9 cellular contexts compared by ENCODE assay signal in genomic region chr6:170459451-170459850, GRCh38.
DNase-seq lines count a peak whose midpoint lies in the region; ATAC-seq and TF ChIP-seq lines count a peak whose summit lies in the region.
"Had no signal": no experiment of that assay in that cellular context is flagged by ENCODE, and none has a peak within 500 bp of the region (broad histone marks: within the 10 kb centered on the region; RNA-seq: fewer than 3 reads in every experiment).

No MANE protein-coding gene starts in this region.

- TF ChIP-seq CTCF in BE2C (IDR thresholded peaks at IDR 0.05; ENCODE audit: low read depth, low read length), result no peak

- POLR2A ChIA-PET in naive thymus-derived CD4-positive, alpha-beta T cell (lab: Charles Lee), result no interaction called here

- H3K4me1 ChIP-seq in CD4-positive, CD25-positive, alpha-beta regulatory T cell (ENCODE audit: control insufficient read depth, insufficient read depth, low read length, poor library complexity, severe bottlenecking), result peaks cover 4% of the 10 kb centered on the region
- H3K4me1 ChIP-seq in naive thymus-derived CD4-positive, alpha-beta T cell (ENCODE audit: control insufficient read depth in 2 of 2, insufficient read depth in 2 of 2, low read length in 2 of 2), result peaks cover 0 to 13% of the 10 kb centered on the region in 2 donors
- no peaks in the 10 kb centered on the region for H3K4me1 ChIP-seq in BE2C
- H3K4me1 ChIP-seq: foreskin keratinocyte had no signal

- no peaks in the 10 kb centered on the region for H3K36me3 Mint-ChIP-seq in CD4-positive, CD25-positive, alpha-beta regulatory T cell
- no peaks in the 10 kb centered on the region for H3K36me3 Mint-ChIP-seq in activated naive CD4-positive, alpha-beta T cell treated with anti-CD3 and anti-CD28 coated beads, Interleukin-2, amount 10 ng/mL, durations not matched to agents 7 days and 5 days
- H3K36me3 Mint-ChIP-seq in naive thymus-derived CD4-positive, alpha-beta T cell, result no peaks in the 10 kb centered on the region

- H3K36me3 ChIP-seq in CD4-positive, CD25-positive, alpha-beta regulatory T cell (ENCODE audit: control insufficient read depth, insufficient read depth, low read length), result no peaks in the 10 kb centered on the region
- no peaks in the 10 kb centered on the region for H3K36me3 ChIP-seq in naive thymus-derived CD4-positive, alpha-beta T cell (ENCODE audit: control insufficient read depth in 2 of 3, insufficient read depth in 3 of 3, low read length in 3 of 3)
- H3K36me3 ChIP-seq in BE2C, result no peaks in the 10 kb centered on the region

- H3K4me3 Mint-ChIP-seq in CD4-positive, CD25-positive, alpha-beta regulatory T cell, result peak overlapping the region in 2 of 4 donors; percentile 43 to 64
- no peak overlapping the region for H3K4me3 Mint-ChIP-seq in activated naive CD4-positive, alpha-beta T cell treated with anti-CD3 and anti-CD28 coated beads, Interleukin-2, amount 10 ng/mL, durations not matched to agents 7 days and 5 days
- H3K4me3 Mint-ChIP-seq in naive thymus-derived CD4-positive, alpha-beta T cell, result peak overlapping the region; percentile 27 to 73 (median 61)

- H3K4me3 ChIP-seq in CD4-positive, CD25-positive, alpha-beta regulatory T cell (ENCODE audit: low read depth, low read length), result no peak overlapping the region
- no peak overlapping the region for H3K4me3 ChIP-seq in naive thymus-derived CD4-positive, alpha-beta T cell (ENCODE audit: low read length)
- no peak overlapping the region for H3K4me3 ChIP-seq in BE2C (ENCODE audit: low read depth, low read length)

- no peaks in the 10 kb centered on the region for H3K9me3 ChIP-seq in CD4-positive, CD25-positive, alpha-beta regulatory T cell (ENCODE audit: control insufficient read depth in 2 of 2, low read length in 2 of 2)
- no peaks in the 10 kb centered on the region for H3K9me3 ChIP-seq in naive thymus-derived CD4-positive, alpha-beta T cell (ENCODE audit: control insufficient read depth in 2 of 3, low read length in 3 of 3)
- H3K9me3 ChIP-seq in BE2C, result no peaks in the 10 kb centered on the region

- H3K27me3 Mint-ChIP-seq in CD4-positive, CD25-positive, alpha-beta regulatory T cell, result no peaks in the 10 kb centered on the region
- H3K27me3 Mint-ChIP-seq in activated naive CD4-positive, alpha-beta T cell treated with anti-CD3 and anti-CD28 coated beads, Interleukin-2, amount 10 ng/mL, durations not matched to agents 7 days and 5 days, result peaks cover 21% of the 10 kb centered on the region
- peaks cover 0 to 17% (median 8%) of the 10 kb centered on the region in 5 donors for H3K27me3 Mint-ChIP-seq in naive thymus-derived CD4-positive, alpha-beta T cell

- peaks cover 0 to 8% (median 2%) of the 10 kb centered on the region in 4 donors for H3K4me1 Mint-ChIP-seq in CD4-positive, CD25-positive, alpha-beta regulatory T cell
- H3K4me1 Mint-ChIP-seq in activated naive CD4-positive, alpha-beta T cell treated with anti-CD3 and anti-CD28 coated beads, Interleukin-2, amount 10 ng/mL, durations not matched to agents 7 days and 5 days, result peaks cover 10% of the 10 kb centered on the region
- H3K4me1 Mint-ChIP-seq in naive thymus-derived CD4-positive, alpha-beta T cell, result peaks cover 4 to 33% (median 8%) of the 10 kb centered on the region in 7 donors

- peak overlapping the region in 1 of 3 donors; percentile 66 for H3K27ac Mint-ChIP-seq in CD4-positive, CD25-positive, alpha-beta regulatory T cell
- no peak overlapping the region for H3K27ac Mint-ChIP-seq in activated naive CD4-positive, alpha-beta T cell treated with anti-CD3 and anti-CD28 coated beads, Interleukin-2, amount 10 ng/mL, durations not matched to agents 7 days and 5 days
- no peak overlapping the region for H3K27ac Mint-ChIP-seq in naive thymus-derived CD4-positive, alpha-beta T cell

- CTCF ChIA-PET in activated naive CD4-positive, alpha-beta T cell treated with anti-CD3 and anti-CD28 coated beads, Interleukin-2, amount 10 ng/mL, durations not matched to agents 7 days and 5 days (lab: Charles Lee), result no interaction called here
- CTCF ChIA-PET in naive thymus-derived CD4-positive, alpha-beta T cell (lab: Charles Lee), result no interaction called here

- H3K27ac ChIP-seq in CD4-positive, CD25-positive, alpha-beta regulatory T cell (ENCODE audit: insufficient read depth, low read length, poor library complexity, severe bottlenecking), result no peak overlapping the region
- H3K27ac ChIP-seq in naive thymus-derived CD4-positive, alpha-beta T cell (ENCODE audit: low read depth, low read length), result no peak overlapping the region
- H3K27ac ChIP-seq: foreskin keratinocyte had no signal

- peaks cover 0 to 2% (median 0%) of the 10 kb centered on the region in 7 donors for H3K9me3 Mint-ChIP-seq in CD4-positive, CD25-positive, alpha-beta regulatory T cell
- peaks cover 1% of the 10 kb centered on the region for H3K9me3 Mint-ChIP-seq in activated naive CD4-positive, alpha-beta T cell treated with anti-CD3 and anti-CD28 coated beads, Interleukin-2, amount 10 ng/mL, durations not matched to agents 7 days and 5 days
- no peaks in the 10 kb centered on the region for H3K9me3 Mint-ChIP-seq in naive thymus-derived CD4-positive, alpha-beta T cell

- H3K27me3 ChIP-seq in CD4-positive, CD25-positive, alpha-beta regulatory T cell (ENCODE audit: control insufficient read depth, insufficient read depth, low read length), result no peaks in the 10 kb centered on the region
- no peaks in the 10 kb centered on the region for H3K27me3 ChIP-seq in naive thymus-derived CD4-positive, alpha-beta T cell (ENCODE audit: control insufficient read depth in 2 of 2, insufficient read depth in 2 of 2, low read length in 2 of 2)
- peaks cover 14% of the 10 kb centered on the region for H3K27me3 ChIP-seq in BE2C

- intact Hi-C loops in naive thymus-derived CD4-positive, alpha-beta T cell (cut with micrococcal nuclease), result no loop called here

- ATAC-seq in CD4-positive, CD25-positive, alpha-beta regulatory T cell (ENCODE audit: low read depth in 2 of 2), result peak; percentile 39 to 44
- ATAC-seq in GM19328 (IDR thresholded peaks at IDR 0.05; ENCODE audit: unreplicated experiment) (peak; percentile 63), HG03469 (IDR thresholded peaks at IDR 0.05; ENCODE audit: unreplicated experiment) (peak; percentile 66)
- ATAC-seq in naive thymus-derived CD4-positive, alpha-beta T cell, result peak; percentile 47
- ATAC-seq: foreskin keratinocyte had no signal

- DNase-seq in CD4-positive, CD25-positive, alpha-beta regulatory T cell, result peak in 1 of 3 donors; percentile 23
- DNase-seq in activated naive CD4-positive, alpha-beta T cell treated with anti-CD3 and anti-CD28 coated beads, Interleukin-2, amount 10 ng/mL, durations not matched to agents 7 days and 5 days, result peak; percentile 48
- peak in 1 of 9 donors; percentile 3 for DNase-seq in naive thymus-derived CD4-positive, alpha-beta T cell
- DNase-seq in BE2C (no peak), COLO668 (lab: John Stamatoyannopoulos, UW; ENCODE audit: unreplicated experiment) (no peak), inferior parietal cortex (ENCODE audit: extremely low spot score) (no peak)
